16 cellular contexts compared by ENCODE assay signal in genomic region chr12:95611676-95612309, GRCh38.
A peak's percentile ranks its signal among the peaks of the same experiment; 100 is the strongest.
DNase-seq lines count a peak whose midpoint lies in the region; ATAC-seq, FAIRE-seq and TF ChIP-seq lines count a peak whose summit lies in the region.
"Had no signal": no experiment of that assay in that cellular context is flagged by ENCODE, and none has a peak within 500 bp of the region (broad histone marks: within the 10 kb centered on the region; RNA-seq: fewer than 3 reads in every experiment).

No MANE protein-coding gene starts in this region.

- H3K4me3 ChIP-seq in HepG2 (replicated peaks in 1 of 3; ENCODE audit: insufficient read depth in 1 of 3, low read depth in 2 of 3, low read length in 3 of 3) = no peak overlapping the region
- H3K4me3 ChIP-seq in CD8-positive, alpha-beta T cell (ENCODE audit: low read depth, low read length) = no peak overlapping the region
- H3K4me3 ChIP-seq: gastroesophageal sphincter, GM23248 had no signal

- FAIRE-seq in HepG2 (lab: Jason Lieb, UNC) = no peak
- FAIRE-seq: GM18507 had no signal

- no peaks in the 10 kb centered on the region for H3K4me1 Mint-ChIP-seq in CD8-positive, alpha-beta T cell (ENCODE audit: low read depth)
- H3K4me1 Mint-ChIP-seq in activated T-helper 17 cell treated with anti-CD3 and anti-CD28 coated beads, Interleukin-2, amount 50 U/mL, for 72 hours = no peaks in the 10 kb centered on the region
- H3K4me1 Mint-ChIP-seq: activated CD4-positive, alpha-beta T cell treated with anti-CD3 and anti-CD28 coated beads, Interleukin-2, amount 10 ng/mL, durations not matched to agents 24 days and 14 days had no signal

- in situ Hi-C loops in HepG2 (cut with HindIII; ENCODE audit: extremely low pct_ligation_motif_present, low pct_unique_long_range_greater_than_20kb) = no loop called here

- TF ChIP-seq EP300 in HepG2 (IDR thresholded peaks at IDR 0.05; ENCODE audit: low read depth in 2 of 2, low read length in 2 of 2) (0 out of 4 replicates have a peak, but pooled peaks of 1 of the 2 experiments have one; percentile 7), HepG2 (CRISPR knock-in tag; IDR thresholded peaks at IDR 0.05; ENCODE audit: borderline replicate concordance) (no peak)

- no peaks in the 10 kb centered on the region for H4K20me1 ChIP-seq in HepG2 (ENCODE audit: insufficient read depth, low read length)

- H3K36me3 Mint-ChIP-seq in CD8-positive, alpha-beta T cell = no peaks in the 10 kb centered on the region
- H3K36me3 Mint-ChIP-seq in activated T-helper 17 cell treated with anti-CD3 and anti-CD28 coated beads, Interleukin-2, amount 50 U/mL, for 72 hours (ENCODE audit: low read depth) = no peaks in the 10 kb centered on the region
- H3K36me3 Mint-ChIP-seq: natural killer cell treated with Interleukin-12 subunit alpha and Interleukin-12 subunit beta and Interleukin-15 and Interleukin-18, amount 100 ng/mL, for 72 hours had no signal

- TF ChIP-seq CTCF in HepG2 (CRISPR knock-in tag; IDR thresholded peaks at IDR 0.05) = no peak
- TF ChIP-seq CTCF in CD8-positive, alpha-beta T cell (IDR thresholded peaks at IDR 0.05) = no peak

- TF ChIP-seq RAD21 in HepG2 (CRISPR knock-in tag; IDR thresholded peaks at IDR 0.05) = no peak

- H3K9me3 ChIP-seq in HepG2 (ENCODE audit: low read length) = no peaks in the 10 kb centered on the region
- no peaks in the 10 kb centered on the region for H3K9me3 ChIP-seq in CD8-positive, alpha-beta T cell (ENCODE audit: low read length)
- H3K9me3 ChIP-seq: gastroesophageal sphincter had no signal

- H3K4me1 ChIP-seq in HepG2 (ENCODE audit: insufficient read depth, low read length) = peaks cover 48% of the 10 kb centered on the region
- no peaks in the 10 kb centered on the region for H3K4me1 ChIP-seq in CD8-positive, alpha-beta T cell (ENCODE audit: insufficient read depth, low read length)

- H3K27me3 Mint-ChIP-seq in CD8-positive, alpha-beta T cell (ENCODE audit: low read depth) = peaks cover 2% of the 10 kb centered on the region
- no peaks in the 10 kb centered on the region for H3K27me3 Mint-ChIP-seq in activated T-helper 17 cell treated with anti-CD3 and anti-CD28 coated beads, Interleukin-2, amount 50 U/mL, for 72 hours
- H3K27me3 Mint-ChIP-seq: activated CD4-positive, alpha-beta T cell treated with anti-CD3 and anti-CD28 coated beads, Interleukin-2, amount 10 ng/mL, durations not matched to agents 24 days and 14 days had no signal

- no peaks in the 10 kb centered on the region for H3K27me3 ChIP-seq in HepG2 (ENCODE audit: control insufficient read depth in 1 of 2, insufficient read depth in 2 of 2, low read length in 2 of 2)
- no peaks in the 10 kb centered on the region for H3K27me3 ChIP-seq in CD8-positive, alpha-beta T cell (ENCODE audit: insufficient read depth, low read length)
- H3K27me3 ChIP-seq: gastroesophageal sphincter had no signal

- H3K27ac ChIP-seq in HepG2 (ENCODE audit: extremely low read length, insufficient read depth, low read length) = no peak overlapping the region
- H3K27ac ChIP-seq in CD8-positive, alpha-beta T cell (ENCODE audit: low read depth, low read length) = no peak overlapping the region
- H3K27ac ChIP-seq: gastroesophageal sphincter, GM23248 had no signal

- POLR2A ChIA-PET in HepG2 (lab: Yijun Ruan, JAX) = no interaction called here
- POLR2A ChIA-PET in CD8-positive, alpha-beta T cell (lab: Charles Lee) = no interaction called here

- intact Hi-C loops in HepG2 (cut with micrococcal nuclease; ENCODE audit: unreplicated experiment) = no loop called here
- intact Hi-C loops in CD8-positive, alpha-beta T cell (cut with DNase I, micrococcal nuclease) = no loop called here

- 0 out of 2 replicates have a peak overlapping the region, but pooled peaks have one; percentile 2 for H3K4me2 ChIP-seq in HepG2 (ENCODE audit: low read depth, low read length)

- no peak overlapping the region for H3K4me3 Mint-ChIP-seq in CD8-positive, alpha-beta T cell
- no peak overlapping the region for H3K4me3 Mint-ChIP-seq in activated T-helper 17 cell treated with anti-CD3 and anti-CD28 coated beads, Interleukin-2, amount 50 U/mL, for 72 hours
- H3K4me3 Mint-ChIP-seq: activated CD4-positive, alpha-beta T cell treated with anti-CD3 and anti-CD28 coated beads, Interleukin-2, amount 10 ng/mL, durations not matched to agents 24 days and 14 days; activated T-cell treated with anti-CD3 and anti-CD28 coated beads, Interleukin-2, amount 50 U/mL, for 72 hours; natural killer cell treated with Interleukin-12 subunit alpha and Interleukin-12 subunit beta and Interleukin-15 and Interleukin-18, amount 100 ng/mL, for 72 hours had no signal

- H3K36me3 ChIP-seq in HepG2 (replicated peaks in 1 of 2; ENCODE audit: control insufficient read depth in 1 of 2, insufficient read depth in 2 of 2, low read length in 2 of 2) = no peaks in the 10 kb centered on the region
- no peaks in the 10 kb centered on the region for H3K36me3 ChIP-seq in CD8-positive, alpha-beta T cell (ENCODE audit: insufficient read depth, low read length)
- H3K36me3 ChIP-seq: gastroesophageal sphincter had no signal

- ATAC-seq in HepG2 = peak; percentile 59
- no peak for ATAC-seq in CD8-positive, alpha-beta T cell
- ATAC-seq in activated T-helper 17 cell treated with anti-CD3 and anti-CD28 coated beads, Interleukin-2, amount 50 U/mL, for 72 hours (replicated peaks) = no peak
- ATAC-seq: activated T-cell treated with anti-CD3 and anti-CD28 coated beads, Interleukin-2, amount 50 U/mL, for 72 hours; gastroesophageal sphincter; natural killer cell treated with Interleukin-12 subunit alpha and Interleukin-12 subunit beta and Interleukin-15 and Interleukin-18, amount 100 ng/mL, for 72 hours had no signal

- WGBS in HepG2 (ENCODE audit: low lambda C conversion rate) = 0% methylated on average over 2 of the region's 2 CpGs

- no peaks in the 10 kb centered on the region for H3K79me2 ChIP-seq in HepG2 (ENCODE audit: insufficient read depth, low read length)

- no peak for TF ChIP-seq POLR2A in HepG2 (IDR thresholded peaks at IDR 0.05; ENCODE audit: insufficient read depth in 1 of 2, low read depth in 2 of 2, low read length in 2 of 2)

- H3K9ac ChIP-seq in HepG2 (ENCODE audit: insufficient read depth, low read depth, low read length) = no peak overlapping the region
- H3K9ac ChIP-seq: GM23248 had no signal

- no peak overlapping the region for H3K27ac Mint-ChIP-seq in CD8-positive, alpha-beta T cell
- H3K27ac Mint-ChIP-seq in activated T-helper 17 cell treated with anti-CD3 and anti-CD28 coated beads, Interleukin-2, amount 50 U/mL, for 72 hours = no peak overlapping the region
- H3K27ac Mint-ChIP-seq: activated CD4-positive, alpha-beta T cell treated with anti-CD3 and anti-CD28 coated beads, Interleukin-2, amount 10 ng/mL, durations not matched to agents 24 days and 14 days; activated T-cell treated with anti-CD3 and anti-CD28 coated beads, Interleukin-2, amount 50 U/mL, for 72 hours; natural killer cell treated with Interleukin-12 subunit alpha and Interleukin-12 subunit beta and Interleukin-15 and Interleukin-18, amount 100 ng/mL, for 72 hours had no signal

- BruUV-seq in HepG2 (replicated peaks; lab: Mats Ljungman, UMichigan) = no TSS peak

- no peaks in the 10 kb centered on the region for H3K9me3 Mint-ChIP-seq in CD8-positive, alpha-beta T cell
- H3K9me3 Mint-ChIP-seq in activated T-helper 17 cell treated with anti-CD3 and anti-CD28 coated beads, Interleukin-2, amount 50 U/mL, for 72 hours = no peaks in the 10 kb centered on the region
- H3K9me3 Mint-ChIP-seq: activated CD4-positive, alpha-beta T cell treated with anti-CD3 and anti-CD28 coated beads, Interleukin-2, amount 10 ng/mL, durations not matched to agents 24 days and 14 days; activated T-cell treated with anti-CD3 and anti-CD28 coated beads, Interleukin-2, amount 50 U/mL, for 72 hours; natural killer cell treated with Interleukin-12 subunit alpha and Interleukin-12 subunit beta and Interleukin-15 and Interleukin-18, amount 100 ng/mL, for 72 hours had no signal

- CTCF ChIA-PET in HepG2 (lab: Yijun Ruan, JAX; ENCODE audit: low intra/inter-chr PET ratio, low total read pairs) = no interaction called here
- CTCF ChIA-PET in CD8-positive, alpha-beta T cell (lab: Charles Lee) = no interaction called here

- no peak overlapping the region for H2AFZ ChIP-seq in HepG2 (ENCODE audit: low read length)
- H2AFZ ChIP-seq: GM23248 had no signal

- peak; percentile 93 for DNase-seq in DMS53 (lab: John Stamatoyannopoulos, UW)
- peak; percentile 18 for DNase-seq in NCI-H1417 treated with DMSO at 0.1 percent for 48 hours (lab: John Stamatoyannopoulos, UW)
- DNase-seq in SW480 (ENCODE audit: low spot score) = peak; percentile 50
- peak; percentile 62 for DNase-seq in HepG2 (ENCODE audit: low spot score)
- DNase-seq in CD8-positive, alpha-beta T cell = no peak
- no peak for DNase-seq in cerebellar cortex (ENCODE audit: low spot score)
- DNase-seq in NK-92 (lab: John Stamatoyannopoulos, UW; ENCODE audit: unreplicated experiment) = no peak
- DNase-seq: activated CD4-positive, alpha-beta T cell treated with anti-CD3 and anti-CD28 coated beads, Interleukin-2, amount 10 ng/mL, durations not matched to agents 24 days and 14 days; activated T-cell treated with anti-CD3 and anti-CD28 coated beads, Interleukin-2, amount 50 U/mL, for 72 hours; effector memory CD4-positive, alpha-beta T cell; GDM1; GM23248 had no signal

TF ChIP-seq in HepG2, 621 proteins besides CTCF, POLR2A, EP300 and RAD21 (continues in another document):
- TF ChIP-seq FOSL2 (CRISPR knock-in tag; IDR thresholded peaks at IDR 0.05) (peak; percentile 85), JUND (CRISPR knock-in tag; IDR thresholded peaks at IDR 0.05) (0 out of 2 replicates have a peak, but pooled peaks have one; percentile 21), MXI1 (IDR thresholded peaks at IDR 0.05; ENCODE audit: borderline replicate concordance, low read depth, low read length) (no peak), SOX6 (IDR thresholded peaks at IDR 0.05) (no peak), SOX6 (CRISPR knock-in tag; IDR thresholded peaks at IDR 0.05) (peak; percentile 56; the same call in 1 of the 2 replicates), ZNF569 (CRISPR knock-in tag; IDR thresholded peaks at IDR 0.05; ENCODE audit: borderline replicate concordance) (no peak), SOX13 (IDR thresholded peaks at IDR 0.05) (no peak), SOX13 (CRISPR knock-in tag; conservative IDR thresholded peaks at IDR 0.05 in 1 of 2, IDR thresholded peaks at IDR 0.05 in 1 of 2) (peak in 1 of 2 experiments; percentile 82; a peak in 2 of 4 replicates)

Comparison
In these comparisons a context has a peak if more than half of its experiments do, and no peak if none do; other contexts are left out.
1. DNase-seq: peak in DMS53 (single experiment), NCI-H1417 treated with DMSO at 0.1 percent for 48 hours (single experiment), SW480 (single experiment) and HepG2 (single experiment); none in CD8-positive, alpha-beta T cell (0 of 7), cerebellar cortex (single experiment) and NK-92 (single experiment).